9 cellular contexts compared by ENCODE assay signal in the genomic region with DNA sequence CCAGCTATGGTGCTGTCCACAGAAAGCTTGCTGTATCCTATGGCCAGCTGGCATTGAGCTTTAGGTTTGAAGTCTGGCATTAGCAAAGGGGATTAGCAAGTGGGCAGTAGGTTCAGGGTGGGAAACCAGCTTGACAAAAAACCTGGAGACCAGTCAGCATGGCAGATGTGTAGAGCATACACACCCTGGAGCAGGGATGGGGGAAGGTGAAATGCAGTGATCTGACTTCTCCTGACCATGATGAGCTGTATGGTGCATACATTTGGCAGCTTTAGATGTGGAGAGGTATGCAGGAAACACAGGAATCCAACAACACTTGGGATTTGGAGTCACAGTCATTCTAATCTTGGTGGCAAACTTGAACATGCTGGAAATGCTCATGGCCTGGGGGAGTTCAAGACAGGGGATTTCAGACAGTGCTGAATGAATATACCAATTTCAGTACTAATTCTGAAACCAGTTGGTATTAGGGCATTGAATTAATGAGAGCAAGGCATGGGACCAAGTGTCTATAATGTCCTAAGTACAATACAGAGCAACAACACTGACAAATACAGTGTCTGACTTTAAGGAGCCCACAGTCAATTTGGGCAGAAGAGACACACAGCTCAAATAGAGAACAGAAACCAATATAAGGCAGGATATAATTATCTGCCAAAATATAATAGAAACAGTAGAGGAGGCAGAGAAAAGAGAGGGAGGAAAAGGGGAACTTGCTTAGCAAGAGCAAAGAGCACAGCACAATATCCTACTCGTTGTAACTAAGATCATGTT. TPM values are rescaled to one million over a fixed set of nuclear protein-coding genes. Genes with fewer than 3 reads are reported as not detected.
DNase-seq lines count a peak whose midpoint lies in the region; ATAC-seq and TF ChIP-seq lines count a peak whose summit lies in the region.
"Had no signal": no experiment of that assay in that cellular context is flagged by ENCODE, and none has a peak within 500 bp of the region (broad histone marks: within the 10 kb centered on the region; RNA-seq: fewer than 3 reads in every experiment).

No MANE protein-coding gene starts in this region.

- TF ChIP-seq CTCF in ovary (IDR thresholded peaks at IDR 0.05) (no peak), osteocyte (IDR thresholded peaks at IDR 0.05) (no peak), GM10266 (IDR thresholded peaks at IDR 0.05; ENCODE audit: control insufficient read depth, insufficient read depth, low read depth, missing control alignments) (no peak)

- 67 to 80% (median 73%) methylated on average over 1 of the region's 1 CpG for WGBS in ovary, 3 donors

- no peaks in the 10 kb centered on the region for H3K9me3 Mint-ChIP-seq in osteocyte (ENCODE audit: unreplicated experiment)

- no peaks in the 10 kb centered on the region for H3K36me3 Mint-ChIP-seq in osteocyte (ENCODE audit: unreplicated experiment)

- no peaks in the 10 kb centered on the region for H3K9me3 ChIP-seq in effector memory CD4-positive, alpha-beta T cell (ENCODE audit: control insufficient read depth, low read length)
- no peaks in the 10 kb centered on the region for H3K9me3 ChIP-seq in ovary

- no peaks in the 10 kb centered on the region for H3K27me3 ChIP-seq in effector memory CD4-positive, alpha-beta T cell (replicated peaks; ENCODE audit: control insufficient read depth, insufficient read depth, low read length, poor library complexity, severe bottlenecking)
- H3K27me3 ChIP-seq in ovary, result no peaks in the 10 kb centered on the region

- peaks cover 3% of the 10 kb centered on the region for H3K4me1 Mint-ChIP-seq in osteocyte (ENCODE audit: unreplicated experiment)

- H3K4me3 Mint-ChIP-seq in osteocyte (ENCODE audit: unreplicated experiment), result no peak overlapping the region

- peaks cover 55% of the 10 kb centered on the region for H3K27me3 Mint-ChIP-seq in osteocyte (ENCODE audit: unreplicated experiment)

- TF ChIP-seq EP300 in ovary (IDR thresholded peaks at IDR 0.05), result no peak

- no peak for TF ChIP-seq POLR2A in ovary (IDR thresholded peaks at IDR 0.05)

- no peak overlapping the region for H3K27ac Mint-ChIP-seq in osteocyte (ENCODE audit: unreplicated experiment)

- no peak for DNase-seq in effector memory CD4-positive, alpha-beta T cell
- no peak for DNase-seq in ovary
- no peak for DNase-seq in AG08396 (ENCODE audit: low spot score)
- DNase-seq in osteocyte (ENCODE audit: extremely low spot score, unreplicated experiment), result no peak
- no peak for DNase-seq in GM10266 (ENCODE audit: extremely low spot score)

- no peaks in the 10 kb centered on the region for H3K36me3 ChIP-seq in effector memory CD4-positive, alpha-beta T cell (ENCODE audit: control insufficient read depth, insufficient read depth, low read length)
- H3K36me3 ChIP-seq in ovary, result no peaks in the 10 kb centered on the region

- ATAC-seq in GM18519 (IDR thresholded peaks at IDR 0.05; ENCODE audit: low FRiP score, unreplicated experiment) (peak; percentile 88), GM21619 (IDR thresholded peaks at IDR 0.05; ENCODE audit: unreplicated experiment) (peak; percentile 75), HG03571 (IDR thresholded peaks at IDR 0.05; ENCODE audit: unreplicated experiment) (peak; percentile 85)

- peaks cover 25% of the 10 kb centered on the region for H3K4me1 ChIP-seq in effector memory CD4-positive, alpha-beta T cell (ENCODE audit: control insufficient read depth, insufficient read depth, low read length, poor library complexity, severe bottlenecking)
- H3K4me1 ChIP-seq in ovary (ENCODE audit: insufficient read depth), result no peaks in the 10 kb centered on the region

- no peak overlapping the region for H3K27ac ChIP-seq in effector memory CD4-positive, alpha-beta T cell (ENCODE audit: insufficient read depth, low read length, poor library complexity, severe bottlenecking)
- no peak overlapping the region for H3K27ac ChIP-seq in ovary
- H3K27ac ChIP-seq: epithelial cell of prostate had no signal

- H3K4me3 ChIP-seq in effector memory CD4-positive, alpha-beta T cell (ENCODE audit: insufficient read depth, low read depth, low read length, poor library complexity, severe bottlenecking), result peak overlapping the region; percentile 18
- H3K4me3 ChIP-seq in ovary, result no peak overlapping the region

- intact Hi-C loops in ovary (cut with DNase I), result no loop called here

RNA-seq across cellular contexts. Expression of gene ARHGAP15, which starts 11.8 kb away (rescaled TPM):
- total RNA-seq in ovary (1 to 10 TPM; 1.5 to 5.9 (median 2.4) TPM), osteocyte (not detected in 2 replicates)
- polyA plus RNA-seq in ovary, result 1 to 10 TPM; 2.6 to 10.0 TPM
